Comparison of ENCODE assay signal across 25 cellular contexts in the genomic region with DNA sequence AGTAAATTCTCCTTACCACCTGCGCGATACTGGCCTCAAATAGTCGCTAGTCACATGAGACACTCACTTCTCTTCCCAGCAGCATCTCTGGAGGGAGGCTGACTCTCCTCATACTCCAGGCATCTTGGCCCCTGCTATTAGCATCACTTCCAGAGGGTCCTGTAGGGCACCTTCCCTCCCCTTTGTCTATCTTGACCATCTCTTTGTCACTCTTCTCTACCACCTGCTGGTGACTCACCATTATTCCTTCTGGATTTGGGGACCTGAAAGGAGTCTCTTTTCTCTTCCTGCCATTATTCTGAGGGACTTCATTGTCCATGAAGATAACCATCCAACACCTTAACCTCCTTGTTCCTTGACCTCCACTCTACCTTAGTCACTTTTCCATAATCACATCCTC. TPM values are rescaled to one million over a fixed set of nuclear protein-coding genes. Genes with fewer than 3 reads are reported as not detected.
DNase-seq lines count a peak whose midpoint lies in the region; ATAC-seq and TF ChIP-seq lines count a peak whose summit lies in the region.
"Had no signal": no experiment of that assay in that cellular context is flagged by ENCODE, and none has a peak within 500 bp of the region (broad histone marks: within the 10 kb centered on the region; RNA-seq: fewer than 3 reads in every experiment).

No MANE protein-coding gene starts in this region.

- H3K36me3 Mint-ChIP-seq in Calu3 (ENCODE audit: insufficient read depth, unreplicated experiment), result peaks cover 10% of the 10 kb centered on the region
- H3K36me3 Mint-ChIP-seq in activated T-cell treated with anti-CD3 and anti-CD28 coated beads, Interleukin-2, amount 50 U/mL, for 24 hours (ENCODE audit: low read depth), result no peaks in the 10 kb centered on the region
- H3K36me3 Mint-ChIP-seq: naive thymus-derived CD8-positive, alpha-beta T cell had no signal

- DNase-seq in Calu3, result no peak
- DNase-seq in SW480 (ENCODE audit: low spot score), result peak; percentile 29
- no peak for DNase-seq in left lung
- no peak for DNase-seq in activated T-cell treated with anti-CD3 and anti-CD28 coated beads, Interleukin-2, amount 50 U/mL, for 24 hours
- no peak for DNase-seq in Right ventricle myocardium superior
- DNase-seq: activated CD4-positive, alpha-beta T cell treated with anti-CD3 and anti-CD28 coated beads for 36 hours; activated naive CD4-positive, alpha-beta T cell treated with anti-CD3 and anti-CD28 coated beads for 36 hours; activated T-cell treated with anti-CD3 and anti-CD28 coated beads, Interleukin-2, amount 50 U/mL, for 48 hours; amygdala; caudate nucleus; dorsolateral prefrontal cortex; EL; head of caudate nucleus; Karpas-422; left cardiac atrium; naive thymus-derived CD8-positive, alpha-beta T cell; NCI-H1105 treated with DMSO at 0.1 percent for 48 hours; NCI-H2171; stomach; transverse colon had no signal

- ATAC-seq in left lung, result peak; percentile 14
- ATAC-seq in HG02588 (IDR thresholded peaks at IDR 0.05; ENCODE audit: unreplicated experiment), result no peak
- no peak for ATAC-seq in HG03280 (IDR thresholded peaks at IDR 0.05; ENCODE audit: unreplicated experiment)
- no peak for ATAC-seq in Right ventricle myocardium superior (ENCODE audit: poor library complexity)
- ATAC-seq: activated CD4-positive, alpha-beta T cell treated with anti-CD3 and anti-CD28 coated beads for 36 hours; left cardiac atrium; naive thymus-derived CD8-positive, alpha-beta T cell had no signal

- no peaks in the 10 kb centered on the region for H3K36me3 ChIP-seq in left lung
- H3K36me3 ChIP-seq: right atrium auricular region, stomach, transverse colon had no signal

- no peaks in the 10 kb centered on the region for H3K4me1 ChIP-seq in left lung

- BruUV-seq in Calu3 (replicated peaks; lab: Mats Ljungman, UMichigan), result no TSS peak

- H3K27me3 Mint-ChIP-seq in Calu3 (ENCODE audit: unreplicated experiment), result no peaks in the 10 kb centered on the region
- peaks cover 7% of the 10 kb centered on the region for H3K27me3 Mint-ChIP-seq in activated T-cell treated with anti-CD3 and anti-CD28 coated beads, Interleukin-2, amount 50 U/mL, for 24 hours

- H3K27ac ChIP-seq in left lung, result no peak overlapping the region
- H3K27ac ChIP-seq: dorsolateral prefrontal cortex, right atrium auricular region, stomach, transverse colon had no signal

- no peaks in the 10 kb centered on the region for H3K9me3 ChIP-seq in left lung
- H3K9me3 ChIP-seq: right atrium auricular region, stomach, transverse colon had no signal

- H3K9me3 Mint-ChIP-seq in Calu3 (ENCODE audit: low read depth, unreplicated experiment), result no peaks in the 10 kb centered on the region
- H3K9me3 Mint-ChIP-seq in activated T-cell treated with anti-CD3 and anti-CD28 coated beads, Interleukin-2, amount 50 U/mL, for 24 hours, result no peaks in the 10 kb centered on the region
- H3K9me3 Mint-ChIP-seq: activated naive CD4-positive, alpha-beta T cell treated with anti-CD3 and anti-CD28 coated beads for 36 hours; naive thymus-derived CD8-positive, alpha-beta T cell had no signal

- H3K27ac Mint-ChIP-seq in Calu3 (ENCODE audit: unreplicated experiment), result peak overlapping the region; percentile 52
- H3K27ac Mint-ChIP-seq in activated T-cell treated with anti-CD3 and anti-CD28 coated beads, Interleukin-2, amount 50 U/mL, for 24 hours, result no peak overlapping the region
- H3K27ac Mint-ChIP-seq: activated CD4-positive, alpha-beta T cell treated with anti-CD3 and anti-CD28 coated beads for 36 hours; activated naive CD4-positive, alpha-beta T cell treated with anti-CD3 and anti-CD28 coated beads for 36 hours had no signal

- CTCF ChIA-PET in Calu3 (lab: Charles Lee), result interaction anchor here (0.7 kb wide), 1 partner anchor 74 kb away, joined by 3 read pairs; no protein-coding TSS in a partner anchor

- TF ChIP-seq CTCF in Calu3 (IDR thresholded peaks at IDR 0.05; ENCODE audit: unreplicated experiment), result peak; percentile 30
- peak; percentile 11; the same call in 1 of the 3 replicates for TF ChIP-seq CTCF in GM12872 (IDR thresholded peaks at IDR 0.05; ENCODE audit: insufficient read depth, low read depth, low read length)
- no peak for TF ChIP-seq CTCF in left lung (IDR thresholded peaks at IDR 0.05)

- H3K4me3 Mint-ChIP-seq in Calu3 (ENCODE audit: low read depth, unreplicated experiment), result no peak overlapping the region
- H3K4me3 Mint-ChIP-seq in activated T-cell treated with anti-CD3 and anti-CD28 coated beads, Interleukin-2, amount 50 U/mL, for 24 hours, result no peak overlapping the region
- H3K4me3 Mint-ChIP-seq: activated CD4-positive, alpha-beta T cell treated with anti-CD3 and anti-CD28 coated beads for 36 hours; activated naive CD4-positive, alpha-beta T cell treated with anti-CD3 and anti-CD28 coated beads for 36 hours; naive thymus-derived CD8-positive, alpha-beta T cell had no signal

- H3K4me1 Mint-ChIP-seq in Calu3 (ENCODE audit: low read depth, unreplicated experiment), result peaks cover 63% of the 10 kb centered on the region
- no peaks in the 10 kb centered on the region for H3K4me1 Mint-ChIP-seq in activated T-cell treated with anti-CD3 and anti-CD28 coated beads, Interleukin-2, amount 50 U/mL, for 24 hours (ENCODE audit: low read depth)
- H3K4me1 Mint-ChIP-seq: activated CD4-positive, alpha-beta T cell treated with anti-CD3 and anti-CD28 coated beads for 36 hours had no signal

- H3K4me3 ChIP-seq in left lung, result no peak overlapping the region
- H3K4me3 ChIP-seq: dorsolateral prefrontal cortex, right atrium auricular region, stomach, transverse colon had no signal

- H3K27me3 ChIP-seq in left lung, result no peaks in the 10 kb centered on the region
- H3K27me3 ChIP-seq: dorsolateral prefrontal cortex, right atrium auricular region, stomach, transverse colon had no signal

- intact Hi-C loops in Calu3 (cut with micrococcal nuclease; ENCODE audit: unreplicated experiment) (no loop called here), left lung (cut with DNase I) (no loop called here), Right ventricle myocardium superior (cut with DNase I) (no loop called here)

RNA-seq across cellular contexts. Expression of gene GPR37L1, which starts 31.7 kb away (rescaled TPM):
- total RNA-seq in Calu3 (2022), result 0.12 and 0.22 TPM in 2 replicates
- under 1 TPM; 0.05 to 0.09 TPM for total RNA-seq in left lung
- 0.05 TPM for total RNA-seq in Right ventricle myocardium superior
- total RNA-seq: activated CD4-positive, alpha-beta T cell treated with anti-CD3 and anti-CD28 coated beads for 36 hours; activated CD8-positive, alpha-beta memory T cell treated with anti-CD3 and anti-CD28 coated beads for 36 hours; activated naive CD4-positive, alpha-beta T cell treated with anti-CD3 and anti-CD28 coated beads for 36 hours; naive thymus-derived CD8-positive, alpha-beta T cell had no signal

RNA-seq across cellular contexts. Expression of gene ARL8A, which starts 53.5 kb away (rescaled TPM):
- total RNA-seq in Calu3 (2022) (64.1 and 66.9 TPM in 2 replicates), left lung (100 to 1,000 TPM in 1 of 2 donors, 10 to 100 TPM in 1; 91.2 to 112 TPM), Right ventricle myocardium superior (69.5 TPM)

Comparison
In these comparisons a context has a peak if more than half of its experiments do, and no peak if none do; other contexts are left out.
1. CTCF ChIP-seq: peak in Calu3 (single experiment) and GM12872 (single experiment); none in left lung (0 of 2).